27 cellular contexts compared by ENCODE assay signal in genomic region chr7:20506175-20506574, GRCh38.
DNase-seq lines count a peak whose midpoint lies in the region; ATAC-seq, FAIRE-seq and TF ChIP-seq lines count a peak whose summit lies in the region.
"Had no signal": no experiment of that assay in that cellular context is flagged by ENCODE, and none has a peak within 500 bp of the region (broad histone marks: within the 10 kb centered on the region; RNA-seq: fewer than 3 reads in every experiment).

No MANE protein-coding gene starts in this region.

- H3K27ac ChIP-seq in HCT116 (ENCODE audit: low read depth, low read length) (no peak overlapping the region), Karpas-422 (ENCODE audit: low read length) (no peak overlapping the region), endothelial cell of umbilical vein (ENCODE audit: insufficient read depth, low read depth, low read length) (no peak overlapping the region), stomach (no peak overlapping the region)
- H3K27ac ChIP-seq: 22Rv1; A549; BLaER1 treated with 17β-estradiol and CSF1 and Interleukin-3, amounts not matched to agents 10 nM and 100 nM; C4-2B had no signal

- TF ChIP-seq CTCF in HCT116 (IDR thresholded peaks at IDR 0.05 in 2 of 3, conservative IDR thresholded peaks at IDR 0.05 in 1 of 3; ENCODE audit: borderline replicate concordance in 1 of 3, insufficient read depth in 1 of 3, low read depth in 2 of 3, low read length in 2 of 3) (no peak), endothelial cell of umbilical vein (IDR thresholded peaks at IDR 0.05; ENCODE audit: extremely low read depth in 1 of 2, insufficient read depth in 1 of 2, low read depth in 1 of 2, low read length in 2 of 2) (no peak), stomach (IDR thresholded peaks at IDR 0.05) (no peak)

- no peaks in the 10 kb centered on the region for H3K79me2 ChIP-seq in HCT116 (ENCODE audit: insufficient read depth, low read length)
- H3K79me2 ChIP-seq in Karpas-422 (ENCODE audit: low read length): no peaks in the 10 kb centered on the region
- H3K79me2 ChIP-seq in endothelial cell of umbilical vein (ENCODE audit: control insufficient read depth, insufficient read depth, low read length): no peaks in the 10 kb centered on the region

- TF ChIP-seq POLR2A in HCT116 (IDR thresholded peaks at IDR 0.05; ENCODE audit: borderline replicate concordance, extremely low read depth, insufficient read depth, insufficient read length): no peak
- TF ChIP-seq POLR2A in endothelial cell of umbilical vein (IDR thresholded peaks at IDR 0.05; ENCODE audit: low read depth, low read length): no peak
- no peak for TF ChIP-seq POLR2A in stomach (IDR thresholded peaks at IDR 0.05)

- DNase-seq in GM19239 (ENCODE audit: insufficient read length, low spot score) (no peak), HCT116 (ENCODE audit: low read depth, low spot score) (no peak), Karpas-422 (peak; percentile 29), endothelial cell of umbilical vein (ENCODE audit: low read depth, low spot score) (no peak), UCSD-AML1 (lab: John Stamatoyannopoulos, UW; ENCODE audit: unreplicated experiment) (no peak), stomach (no peak), NCI-H2171 (lab: John Stamatoyannopoulos, UW) (no peak)
- DNase-seq: AML-193; CD4-positive, alpha-beta memory T cell; CD4-positive, CD25-positive, alpha-beta regulatory T cell; CD8-positive, alpha-beta memory T cell; COR-L47; DMS 273 treated with DMSO at 0.1 percent for 48 hours; DMS153; DMS53; DMS79; DND-41; EL; GDM1 had no signal

- intact Hi-C loops in HCT116 (cut with micrococcal nuclease) (no loop called here), endothelial cell of umbilical vein (cut with micrococcal nuclease) (loop anchor here (2.0 kb wide), 1 partner anchor 797 kb away; the partner anchor contains the start of gene POLR1F), stomach (cut with DNase I; ENCODE audit: low total_unique reads) (no loop called here)

- dilution Hi-C loops in endothelial cell of umbilical vein (cut with MboI; ENCODE audit: extremely low pct_ligation_motif_present, low sequenced_read_pairs): no loop called here

- H3K4me1 ChIP-seq in HCT116 (ENCODE audit: control insufficient read depth in 1 of 2, insufficient read depth in 2 of 2, low read length in 2 of 2) (no peaks in the 10 kb centered on the region), Karpas-422 (ENCODE audit: low read length) (peaks cover 43% of the 10 kb centered on the region), endothelial cell of umbilical vein (ENCODE audit: control insufficient read depth, extremely low read depth, insufficient read depth, low read length) (peaks cover 25% of the 10 kb centered on the region), stomach (no peaks in the 10 kb centered on the region)
- H3K4me1 ChIP-seq: A549 had no signal

- FAIRE-seq in GM19239 (lab: Jason Lieb, UNC): peak; percentile 11
- no peak for FAIRE-seq in endothelial cell of umbilical vein (lab: Jason Lieb, UNC)
- FAIRE-seq: A549, GM12878, GM12892, GM18507 had no signal

- BruUV-seq in HCT116 (replicated peaks; lab: Mats Ljungman, UMichigan) (no TSS peak), endothelial cell of umbilical vein (replicated peaks; lab: Mats Ljungman, UMichigan) (no TSS peak)

- no peaks in the 10 kb centered on the region for H3K9me1 ChIP-seq in endothelial cell of umbilical vein (replicated peaks; ENCODE audit: control insufficient read depth, extremely low read depth, insufficient read depth, low read length)

- no peak for TF ChIP-seq EP300 in stomach (IDR thresholded peaks at IDR 0.05)

- H3K9me3 ChIP-seq in HCT116 (ENCODE audit: control insufficient read depth in 1 of 2, insufficient read depth in 1 of 2, low read depth in 1 of 2, low read length in 2 of 2) (no peaks in the 10 kb centered on the region), Karpas-422 (ENCODE audit: low read length) (no peaks in the 10 kb centered on the region), endothelial cell of umbilical vein (replicated peaks; ENCODE audit: control insufficient read depth, insufficient read depth, low read length) (no peaks in the 10 kb centered on the region), stomach (no peaks in the 10 kb centered on the region)

- CTCF ChIA-PET in HCT116 (lab: Charles Lee): no interaction called here
- CTCF ChIA-PET in endothelial cell of umbilical vein (lab: Charles Lee): interaction anchor here (1.5 kb wide), 1 partner anchor 92 kb away, joined by 6 read pairs; no protein-coding TSS in a partner anchor

- H3K36me3 ChIP-seq in HCT116 (ENCODE audit: control insufficient read depth in 1 of 2, insufficient read depth in 2 of 2, low read length in 2 of 2): no peaks in the 10 kb centered on the region
- no peaks in the 10 kb centered on the region for H3K36me3 ChIP-seq in Karpas-422 (ENCODE audit: insufficient read depth, low read length)
- no peaks in the 10 kb centered on the region for H3K36me3 ChIP-seq in endothelial cell of umbilical vein (ENCODE audit: control insufficient read depth in 2 of 2, extremely low read depth in 1 of 2, insufficient read depth in 2 of 2, low read length in 2 of 2)
- H3K36me3 ChIP-seq in stomach: no peaks in the 10 kb centered on the region
- H3K36me3 ChIP-seq: BLaER1 treated with 17β-estradiol and CSF1 and Interleukin-3, amounts not matched to agents 10 nM and 100 nM had no signal

- RAD21 ChIA-PET in HCT116 (lab: Charles Lee; ENCODE audit: low non-redundant PET in 1 of 2, low total read pairs in 2 of 2, uncharacterized antibody in 2 of 2, unreplicated experiment in 2 of 2): no interaction called here

- H3K4me3 ChIP-seq in HCT116 (replicated peaks in 1 of 2; ENCODE audit: low read depth in 1 of 2, low read length in 2 of 2) (no peak overlapping the region), Karpas-422 (ENCODE audit: low read length) (no peak overlapping the region), endothelial cell of umbilical vein (replicated peaks in 1 of 3; ENCODE audit: insufficient read depth in 1 of 3, low read depth in 1 of 3, low read length in 3 of 3) (no peak overlapping the region), stomach (no peak overlapping the region)
- H3K4me3 ChIP-seq: A549; BLaER1 treated with 17β-estradiol and CSF1 and Interleukin-3, amounts not matched to agents 10 nM and 100 nM; GM12878 had no signal

- H3K9me2 ChIP-seq in HCT116 (ENCODE audit: insufficient read depth) (no peaks in the 10 kb centered on the region; the same call in 1 of the 2 replicates), Karpas-422 (replicated peaks; ENCODE audit: insufficient read depth, low read length) (no peaks in the 10 kb centered on the region)

- POLR2A ChIA-PET in HCT116 (lab: Charles Lee) (no interaction called here), endothelial cell of umbilical vein (lab: Charles Lee) (no interaction called here)

- 68 to 91% (median 84%) methylated on average over 2 of the region's 2 CpGs for WGBS in stomach, 5 donors

- no peaks in the 10 kb centered on the region for H4K20me1 ChIP-seq in HCT116 (ENCODE audit: insufficient read depth)
- H4K20me1 ChIP-seq in Karpas-422 (ENCODE audit: insufficient read depth, low read depth, low read length): no peaks in the 10 kb centered on the region
- no peaks in the 10 kb centered on the region for H4K20me1 ChIP-seq in endothelial cell of umbilical vein (replicated peaks; ENCODE audit: control insufficient read depth, extremely low read depth, insufficient read depth, low read length)
- H4K20me1 ChIP-seq: BLaER1 treated with 17β-estradiol and CSF1 and Interleukin-3, amounts not matched to agents 10 nM and 100 nM had no signal

- H3K27me3 ChIP-seq in HCT116 (ENCODE audit: insufficient read depth, low read length) (no peaks in the 10 kb centered on the region), Karpas-422 (ENCODE audit: low read length) (no peaks in the 10 kb centered on the region), endothelial cell of umbilical vein (ENCODE audit: control insufficient read depth in 2 of 2, insufficient read depth in 2 of 2, low read length in 2 of 2) (no peaks in the 10 kb centered on the region), stomach (no peaks in the 10 kb centered on the region)
- H3K27me3 ChIP-seq: BLaER1 treated with 17β-estradiol and CSF1 and Interleukin-3, amounts not matched to agents 10 nM and 100 nM had no signal

- H3K9ac ChIP-seq in HCT116 (ENCODE audit: low read length) (no peak overlapping the region), Karpas-422 (ENCODE audit: low read length) (no peak overlapping the region), endothelial cell of umbilical vein (replicated peaks; ENCODE audit: extremely low read depth, insufficient read depth, low read length) (no peak overlapping the region)
- H3K9ac ChIP-seq: BLaER1 treated with 17β-estradiol and CSF1 and Interleukin-3, amounts not matched to agents 10 nM and 100 nM had no signal

- TF ChIP-seq RAD21 in HCT116 (IDR thresholded peaks at IDR 0.05; ENCODE audit: low read depth): no peak

- no peak overlapping the region for H2AFZ ChIP-seq in HCT116 (ENCODE audit: low read depth, low read length, poor library complexity, severe bottlenecking)
- H2AFZ ChIP-seq in Karpas-422 (ENCODE audit: low read length): no peak overlapping the region
- H2AFZ ChIP-seq in endothelial cell of umbilical vein (ENCODE audit: low read depth, low read length): no peak overlapping the region

- ATAC-seq in HCT116: no peak
- ATAC-seq in HG02884 (IDR thresholded peaks at IDR 0.05; ENCODE audit: unreplicated experiment): no peak
- ATAC-seq: A549, GM12878 had no signal

- H3K4me2 ChIP-seq in HCT116 (ENCODE audit: low read length): no peak overlapping the region
- H3K4me2 ChIP-seq in Karpas-422 (ENCODE audit: low read depth, low read length, poor library complexity, severe bottlenecking): no peak overlapping the region
- H3K4me2 ChIP-seq in endothelial cell of umbilical vein (ENCODE audit: insufficient read depth, low read length): peak overlapping the region; percentile 30
- H3K4me2 ChIP-seq: A549; BLaER1 treated with 17β-estradiol and CSF1 and Interleukin-3, amounts not matched to agents 10 nM and 100 nM had no signal

TF ChIP-seq in HCT116, 20 proteins besides CTCF, POLR2A, EP300 and RAD21:
- no peak for TF ChIP-seq MAX (IDR thresholded peaks at IDR 0.05)
- no peak for TF ChIP-seq EZH2phosphoT487 (IDR thresholded peaks at IDR 0.05; ENCODE audit: borderline replicate concordance)
- TF ChIP-seq TCF7L2 (IDR thresholded peaks at IDR 0.05; ENCODE audit: borderline replicate concordance, extremely low read depth, insufficient read depth, insufficient read length): peak; percentile 74

TF ChIP-seq in endothelial cell of umbilical vein, 7 proteins besides CTCF, POLR2A, EP300 and RAD21:
- TF ChIP-seq MYC (IDR thresholded peaks at IDR 0.05; ENCODE audit: low read depth, low read length) (no peak), EZH2 (IDR thresholded peaks at IDR 0.05; ENCODE audit: borderline replicate concordance, low read depth, low read length, severe bottlenecking) (no peak), GATA2 (IDR thresholded peaks at IDR 0.05; ENCODE audit: insufficient read depth, insufficient read length, low read depth, low read length) (peak; percentile 49), MAX (IDR thresholded peaks at IDR 0.05; ENCODE audit: insufficient read depth, insufficient read length) (no peak)
